8 cellular contexts compared by ENCODE assay signal in the genomic region with DNA sequence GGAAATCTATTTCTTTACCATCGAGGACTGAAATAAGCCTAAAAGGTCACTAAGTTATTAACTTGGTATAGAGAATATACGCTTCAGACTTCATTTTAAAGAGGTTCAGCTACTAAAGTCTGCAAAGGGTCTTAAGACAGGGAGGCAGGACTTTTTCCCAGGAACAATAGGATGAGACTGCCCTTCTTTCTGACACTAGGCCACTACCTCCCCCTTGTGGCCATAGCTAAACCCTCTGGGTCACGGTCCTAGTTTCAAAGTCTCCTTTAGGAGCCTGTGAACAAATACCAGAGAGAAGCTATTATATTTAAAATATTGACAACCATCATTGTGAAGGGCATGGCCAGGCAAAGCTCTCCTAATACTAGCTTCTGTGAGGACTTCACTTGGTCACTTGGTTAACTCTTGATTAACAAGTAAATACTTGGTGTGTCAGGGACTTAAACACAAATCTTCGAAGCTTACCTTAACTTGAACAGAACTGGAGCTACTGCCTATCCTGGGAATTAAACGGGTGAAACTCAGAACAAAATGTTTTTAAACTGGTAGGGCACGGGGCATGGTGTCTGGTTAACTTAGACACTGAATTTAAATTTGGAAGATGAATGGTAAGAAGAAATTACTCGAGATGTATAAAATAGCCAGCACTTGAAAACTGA.
A peak's percentile ranks its signal among the peaks of the same experiment; 100 is the strongest.
DNase-seq lines count a peak whose midpoint lies in the region; ATAC-seq and TF ChIP-seq lines count a peak whose summit lies in the region.

No MANE protein-coding gene starts in this region.

- in situ Hi-C loops in ACHN (cut with HindIII; ENCODE audit: low pct_ligation_motif_present, low pct_unique_long_range_greater_than_20kb, low sequenced_read_pairs) (no loop called here), gastrocnemius medialis (cut with MboI; ENCODE audit: low sequenced_read_pairs in 4 of 4) (no loop called here)

- H3K27ac ChIP-seq in left ventricle myocardium inferior (replicated peaks): no peak overlapping the region
- no peak overlapping the region for H3K27ac ChIP-seq in gastrocnemius medialis

- H3K4me1 Mint-ChIP-seq in activated naive CD4-positive, alpha-beta T cell treated with anti-CD3 and anti-CD28 coated beads, Interleukin-2, amount 10 ng/mL, durations not matched to agents 7 days and 5 days: peaks cover 19% of the 10 kb centered on the region

- H3K27me3 ChIP-seq in left ventricle myocardium inferior (ENCODE audit: low read depth) (no peaks in the 10 kb centered on the region), gastrocnemius medialis (no peaks in the 10 kb centered on the region)

- DNase-seq in ACHN (peak; percentile 63), EL (peak; percentile 50), NCI-H1694 treated with DMSO at 0.1 percent for 48 hours (lab: John Stamatoyannopoulos, UW) (peak; percentile 41), left ventricle myocardium inferior (peak; percentile 26), gastrocnemius medialis (peak in 1 of 2 donors; percentile 31), T-helper 9 cell (no peak)
- DNase-seq in activated naive CD4-positive, alpha-beta T cell treated with anti-CD3 and anti-CD28 coated beads, Interleukin-2, amount 10 ng/mL, durations not matched to agents 7 days and 5 days: peak; percentile 37
- DNase-seq in activated effector memory CD4-positive, alpha-beta T cell treated with anti-CD3 and anti-CD28 coated beads, Interleukin-2, amount 50 U/mL, for 16 hours: no peak

- H3K9me3 ChIP-seq in left ventricle myocardium inferior (replicated peaks) (no peaks in the 10 kb centered on the region), gastrocnemius medialis (no peaks in the 10 kb centered on the region)

- peaks cover 26% of the 10 kb centered on the region for H3K36me3 Mint-ChIP-seq in activated naive CD4-positive, alpha-beta T cell treated with anti-CD3 and anti-CD28 coated beads, Interleukin-2, amount 10 ng/mL, durations not matched to agents 7 days and 5 days

- H3K27me3 Mint-ChIP-seq in activated naive CD4-positive, alpha-beta T cell treated with anti-CD3 and anti-CD28 coated beads, Interleukin-2, amount 10 ng/mL, durations not matched to agents 7 days and 5 days: no peaks in the 10 kb centered on the region

- no peak overlapping the region for H3K27ac Mint-ChIP-seq in activated naive CD4-positive, alpha-beta T cell treated with anti-CD3 and anti-CD28 coated beads, Interleukin-2, amount 10 ng/mL, durations not matched to agents 7 days and 5 days

- H3K9me3 Mint-ChIP-seq in activated naive CD4-positive, alpha-beta T cell treated with anti-CD3 and anti-CD28 coated beads, Interleukin-2, amount 10 ng/mL, durations not matched to agents 7 days and 5 days: no peaks in the 10 kb centered on the region

- CTCF ChIA-PET in activated naive CD4-positive, alpha-beta T cell treated with anti-CD3 and anti-CD28 coated beads, Interleukin-2, amount 10 ng/mL, durations not matched to agents 7 days and 5 days (lab: Charles Lee): interaction anchor here (0.7 to 1.4 kb wide), 13 partner anchors 9 to 878 kb away, joined by 3 to 13 read pairs (median 3); partner anchors contain the start of gene CCDC6

- no peak for TF ChIP-seq POLR2A in gastrocnemius medialis (IDR thresholded peaks at IDR 0.05)

- H3K36me3 ChIP-seq in left ventricle myocardium inferior (peaks cover 12% of the 10 kb centered on the region), gastrocnemius medialis (no peaks in the 10 kb centered on the region)

- TF ChIP-seq CTCF in left ventricle myocardium inferior (IDR thresholded peaks at IDR 0.05; ENCODE audit: borderline replicate concordance) (peak; percentile 88), gastrocnemius medialis (IDR thresholded peaks at IDR 0.05 in 4 of 5, conservative IDR thresholded peaks at IDR 0.05 in 1 of 5) (peak; percentile 65 to 82 (median 72))

- peak in 1 of 2 donors; percentile 70 for ATAC-seq in gastrocnemius medialis

- H3K4me1 ChIP-seq in left ventricle myocardium inferior: peaks cover 40% of the 10 kb centered on the region
- peaks cover 30 to 40% of the 10 kb centered on the region in 2 donors for H3K4me1 ChIP-seq in gastrocnemius medialis

- no peak overlapping the region for H3K4me3 Mint-ChIP-seq in activated naive CD4-positive, alpha-beta T cell treated with anti-CD3 and anti-CD28 coated beads, Interleukin-2, amount 10 ng/mL, durations not matched to agents 7 days and 5 days

- H3K4me3 ChIP-seq in left ventricle myocardium inferior (no peak overlapping the region), gastrocnemius medialis (no peak overlapping the region)

- intact Hi-C loops in left ventricle myocardium inferior (cut with micrococcal nuclease): no loop called here
- intact Hi-C loops in gastrocnemius medialis (cut with DNase I; ENCODE audit: low total_unique reads): loop anchor here (2.0 to 10.0 kb wide), 3 partner anchors 76 to 204 kb away; partner anchors contain the start of gene CCDC6

Comparison
In these comparisons a context has a peak if more than half of its experiments do, and no peak if none do; other contexts are left out.
1. DNase-seq: peak in ACHN (single experiment), EL (single experiment), NCI-H1694 treated with DMSO at 0.1 percent for 48 hours (single experiment), activated naive CD4-positive, alpha-beta T cell treated with anti-CD3 and anti-CD28 coated beads, Interleukin-2, amount 10 ng/mL, durations not matched to agents 7 days and 5 days (single experiment) and left ventricle myocardium inferior (single experiment); none in T-helper 9 cell (single experiment) and activated effector memory CD4-positive, alpha-beta T cell treated with anti-CD3 and anti-CD28 coated beads, Interleukin-2, amount 50 U/mL, for 16 hours (single experiment).